ENCODE assay signal across 11 cellular contexts in the genomic region with DNA sequence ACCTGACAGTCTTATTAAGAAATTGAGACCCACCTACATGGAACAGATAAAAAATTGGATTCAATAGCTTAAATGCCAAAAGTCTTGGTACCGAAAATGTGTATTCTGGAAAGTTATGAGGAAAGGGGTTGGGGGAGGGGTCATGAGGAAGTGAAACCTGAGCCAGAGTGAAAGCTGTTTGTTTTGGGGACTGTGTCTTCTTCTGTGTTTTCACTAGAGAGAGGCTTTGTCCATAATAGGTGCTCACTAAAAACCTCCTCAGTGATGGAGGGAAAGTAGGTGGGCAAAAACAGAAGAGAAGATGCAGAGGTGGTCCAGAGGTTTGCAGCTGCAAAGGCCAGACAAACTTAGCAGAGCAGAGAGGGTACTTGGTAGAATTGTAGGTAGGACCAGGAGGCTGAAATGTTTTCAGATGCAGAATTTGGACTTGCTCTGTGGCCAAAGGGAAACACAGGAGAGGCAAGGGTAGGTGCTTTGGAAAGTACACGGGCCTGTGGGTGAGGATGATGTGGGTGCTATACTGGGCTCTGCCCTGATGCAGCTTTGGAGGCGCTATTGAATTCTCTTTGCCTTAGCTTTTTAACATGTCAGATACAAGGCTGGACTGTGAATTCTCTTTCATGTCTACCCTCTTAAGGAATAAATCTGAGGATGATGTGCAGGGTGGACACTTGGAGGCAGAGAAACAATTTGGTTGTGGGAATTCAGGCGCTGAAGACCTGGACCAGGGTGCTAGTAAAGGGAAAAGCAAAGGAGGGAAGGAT.
DNase-seq lines count a peak whose midpoint lies in the region; ATAC-seq and TF ChIP-seq lines count a peak whose summit lies in the region.
"Had no signal": no experiment of that assay in that cellular context is flagged by ENCODE, and none has a peak within 500 bp of the region (broad histone marks: within the 10 kb centered on the region; RNA-seq: fewer than 3 reads in every experiment).

No MANE protein-coding gene starts in this region.

- no peak overlapping the region for H3K23ac ChIP-seq in mesenchymal stem cell (ENCODE audit: low read length in 2 of 2)

- H3K36me3 ChIP-seq in DOHH2 (ENCODE audit: control insufficient read depth, low read length) (peaks cover 4% of the 10 kb centered on the region), SU-DHL-6 (ENCODE audit: low read length) (no peaks in the 10 kb centered on the region), liver (ENCODE audit: control insufficient read depth in 4 of 4, insufficient read depth in 3 of 4, low read depth in 1 of 4, low read length in 3 of 4) (no peaks in the 10 kb centered on the region), mesenchymal stem cell (ENCODE audit: control insufficient read depth in 1 of 2, insufficient read depth in 2 of 2, low read depth in 1 of 2, low read length in 2 of 2) (no peaks in the 10 kb centered on the region)
- H3K36me3 ChIP-seq: upper lobe of right lung had no signal

- no peak overlapping the region for H2AK5ac ChIP-seq in mesenchymal stem cell (ENCODE audit: low read length, severe bottlenecking)

- no peaks in the 10 kb centered on the region for H3K9me2 ChIP-seq in DOHH2 (replicated peaks; ENCODE audit: control insufficient read depth, low read length)
- H3K9me2 ChIP-seq in SU-DHL-6 (replicated peaks; ENCODE audit: insufficient read depth, low read length) = no peaks in the 10 kb centered on the region

- H2BK15ac ChIP-seq in mesenchymal stem cell (ENCODE audit: low read depth, poor library complexity, severe bottlenecking) = no peak overlapping the region

- H4K8ac ChIP-seq in mesenchymal stem cell (ENCODE audit: low read length) = no peak overlapping the region

- WGBS in liver = 91% methylated on average over 4 of the region's 4 CpGs
- 99% methylated on average over 3 of the region's 4 CpGs for WGBS in mesenchymal stem cell

- DNase-seq in HFFc6 = no peak
- no peak for DNase-seq in mesenchymal stem cell
- no peak for DNase-seq in glutamatergic neuron
- DNase-seq: NCI-H1694, upper lobe of right lung had no signal

- H3K9me3 ChIP-seq in DOHH2 (ENCODE audit: control insufficient read depth, insufficient read depth, low read length) = no peaks in the 10 kb centered on the region
- H3K9me3 ChIP-seq in SU-DHL-6 (ENCODE audit: insufficient read depth, low read length) = no peaks in the 10 kb centered on the region
- H3K9me3 ChIP-seq in liver (ENCODE audit: control insufficient read depth in 4 of 4, low read length in 3 of 4) = no peaks in the 10 kb centered on the region
- H3K9me3 ChIP-seq in mesenchymal stem cell (ENCODE audit: control insufficient read depth, low read length) = no peaks in the 10 kb centered on the region
- H3K9me3 ChIP-seq: upper lobe of right lung had no signal

- H3K4me3 ChIP-seq in DOHH2 (ENCODE audit: low read length) (0 out of 2 replicates have a peak overlapping the region, but pooled peaks have one; percentile 2), SU-DHL-6 (ENCODE audit: insufficient read depth, low read length, poor library complexity, severe bottlenecking) (no peak overlapping the region), liver (ENCODE audit: low read depth in 1 of 3, low read length in 3 of 3) (no peak overlapping the region), mesenchymal stem cell (ENCODE audit: insufficient read depth in 1 of 2, low read depth in 1 of 2, low read length in 2 of 2) (no peak overlapping the region)
- H3K4me3 ChIP-seq: upper lobe of right lung had no signal

- no peak overlapping the region for H2AFZ ChIP-seq in SU-DHL-6 (ENCODE audit: low read depth, low read length, severe bottlenecking)
- H2AFZ ChIP-seq in mesenchymal stem cell (ENCODE audit: low read depth, low read length) = no peak overlapping the region

- H4K20me1 ChIP-seq in DOHH2 (ENCODE audit: control insufficient read depth, insufficient read depth, low read depth, low read length) (no peaks in the 10 kb centered on the region), SU-DHL-6 (ENCODE audit: low read depth, low read length) (no peaks in the 10 kb centered on the region)

- TF ChIP-seq RAD21 in liver (IDR thresholded peaks at IDR 0.05) = peak; percentile 23 to 62

- H3K27me3 Mint-ChIP-seq in HFFc6 (ENCODE audit: insufficient read depth) (no peaks in the 10 kb centered on the region; the same call in 1 of the 2 replicates), glutamatergic neuron (ENCODE audit: unreplicated experiment) (no peaks in the 10 kb centered on the region)
- H3K27me3 Mint-ChIP-seq: T-cell had no signal

- H3K79me2 ChIP-seq in DOHH2 (ENCODE audit: control insufficient read depth, low read length) (no peaks in the 10 kb centered on the region), SU-DHL-6 (ENCODE audit: insufficient read depth, low read length) (peaks cover 10% of the 10 kb centered on the region; the same call in 1 of the 2 replicates)

- H3K27ac ChIP-seq in DOHH2 (ENCODE audit: low read depth, low read length) = peak overlapping the region; percentile 91
- H3K27ac ChIP-seq in SU-DHL-6 (ENCODE audit: low read depth, low read length) = peak overlapping the region; percentile 99
- H3K27ac ChIP-seq in liver (ENCODE audit: low read depth in 1 of 2, low read length in 2 of 2) = no peak overlapping the region
- no peak overlapping the region for H3K27ac ChIP-seq in mesenchymal stem cell (ENCODE audit: low read length, poor library complexity, severe bottlenecking)
- H3K27ac ChIP-seq: upper lobe of right lung had no signal

- H3K9me3 Mint-ChIP-seq in HFFc6 = no peaks in the 10 kb centered on the region
- no peaks in the 10 kb centered on the region for H3K9me3 Mint-ChIP-seq in glutamatergic neuron (ENCODE audit: unreplicated experiment)
- H3K9me3 Mint-ChIP-seq: T-cell had no signal

- no peak overlapping the region for H3K4me3 Mint-ChIP-seq in HFFc6
- no peak overlapping the region for H3K4me3 Mint-ChIP-seq in glutamatergic neuron (ENCODE audit: unreplicated experiment)
- H3K4me3 Mint-ChIP-seq: T-cell had no signal

- H3K27me3 ChIP-seq in DOHH2 (ENCODE audit: control insufficient read depth, low read length) = no peaks in the 10 kb centered on the region
- H3K27me3 ChIP-seq in SU-DHL-6 (ENCODE audit: low read length) = no peaks in the 10 kb centered on the region
- H3K27me3 ChIP-seq in liver (ENCODE audit: control insufficient read depth in 4 of 4, insufficient read depth in 4 of 4, low read length in 3 of 4) = no peaks in the 10 kb centered on the region
- H3K27me3 ChIP-seq in mesenchymal stem cell (ENCODE audit: control insufficient read depth in 1 of 2, insufficient read depth in 1 of 2, low read length in 2 of 2) = no peaks in the 10 kb centered on the region
- H3K27me3 ChIP-seq: upper lobe of right lung had no signal

- peaks cover 100% of the 10 kb centered on the region for H3K4me1 ChIP-seq in DOHH2 (ENCODE audit: control insufficient read depth, low read length)
- H3K4me1 ChIP-seq in liver (ENCODE audit: control insufficient read depth in 4 of 4, insufficient read depth in 4 of 4, low read length in 3 of 4) = peaks cover 0 to 12% (median 2%) of the 10 kb centered on the region in 4 donors
- H3K4me1 ChIP-seq in mesenchymal stem cell (ENCODE audit: control insufficient read depth, insufficient read depth, low read depth, low read length) = peaks cover 1% of the 10 kb centered on the region

- H2BK120ac ChIP-seq in mesenchymal stem cell (ENCODE audit: low read depth, low read length) = no peak overlapping the region

- no peak overlapping the region for H2BK12ac ChIP-seq in mesenchymal stem cell (ENCODE audit: low read length in 2 of 2)

- peaks cover 46% of the 10 kb centered on the region for H3F3A ChIP-seq in DOHH2 (ENCODE audit: control insufficient read depth, insufficient read depth)
- peaks cover 52% of the 10 kb centered on the region for H3F3A ChIP-seq in SU-DHL-6 (ENCODE audit: insufficient read depth)

- no peak overlapping the region for H3K18ac ChIP-seq in mesenchymal stem cell (ENCODE audit: low read depth in 1 of 2, low read length in 2 of 2)

- H4K91ac ChIP-seq in mesenchymal stem cell (ENCODE audit: low read length) = no peak overlapping the region

- no peak overlapping the region for H2BK5ac ChIP-seq in mesenchymal stem cell (ENCODE audit: low read depth, low read length, poor library complexity, severe bottlenecking)

- no peak overlapping the region for H3K4ac ChIP-seq in mesenchymal stem cell (ENCODE audit: low read depth in 1 of 2, low read length in 2 of 2)

- H3K4me2 ChIP-seq in DOHH2 (ENCODE audit: low read length) = peak overlapping the region; percentile 66
- peak overlapping the region; percentile 60 for H3K4me2 ChIP-seq in SU-DHL-6 (ENCODE audit: low read depth, low read length, poor library complexity, severe bottlenecking)
- H3K4me2 ChIP-seq in mesenchymal stem cell (ENCODE audit: low read length, poor library complexity, severe bottlenecking) = no peak overlapping the region

- H3K14ac ChIP-seq in mesenchymal stem cell (ENCODE audit: low read length in 2 of 2) = no peak overlapping the region

- peak; percentile 49 for TF ChIP-seq CTCF in DOHH2 (IDR thresholded peaks at IDR 0.05; ENCODE audit: low read depth, low read length, poor library complexity, severe bottlenecking)
- peak; percentile 33 for TF ChIP-seq CTCF in HFFc6 (IDR thresholded peaks at IDR 0.05)
- peak; percentile 22 for TF ChIP-seq CTCF in SU-DHL-6 (IDR thresholded peaks at IDR 0.05; ENCODE audit: insufficient read depth, low read length, poor library complexity, severe bottlenecking)
- TF ChIP-seq CTCF in liver (IDR thresholded peaks at IDR 0.05; ENCODE audit: low read depth, low read length, missing input control) = peak; percentile 14
- TF ChIP-seq CTCF in glutamatergic neuron (IDR thresholded peaks at IDR 0.05; ENCODE audit: partially characterized antibody, unreplicated experiment) = no peak

- ATAC-seq in GM18519 (IDR thresholded peaks at IDR 0.05; ENCODE audit: low FRiP score, unreplicated experiment) = no peak
- ATAC-seq in HG03432 (IDR thresholded peaks at IDR 0.05; ENCODE audit: unreplicated experiment) = no peak
- ATAC-seq: upper lobe of right lung had no signal

- peak overlapping the region; percentile 20; the same call in 1 of the 2 replicates for H3K9ac ChIP-seq in SU-DHL-6 (ENCODE audit: low read length)
- no peak overlapping the region for H3K9ac ChIP-seq in liver (ENCODE audit: low read depth in 1 of 2, low read length in 2 of 2)
- no peak overlapping the region for H3K9ac ChIP-seq in mesenchymal stem cell (ENCODE audit: low read length)

- H3K79me1 ChIP-seq in mesenchymal stem cell (replicated peaks; ENCODE audit: low read length, poor library complexity, severe bottlenecking) = no peaks in the 10 kb centered on the region

- H3K27ac Mint-ChIP-seq in HFFc6 (no peak overlapping the region), glutamatergic neuron (ENCODE audit: unreplicated experiment) (no peak overlapping the region)
- H3K27ac Mint-ChIP-seq: T-cell had no signal

- no peaks in the 10 kb centered on the region for H3K4me1 Mint-ChIP-seq in HFFc6 (ENCODE audit: low read depth)
- H3K4me1 Mint-ChIP-seq in glutamatergic neuron (ENCODE audit: low read depth, unreplicated experiment) = no peaks in the 10 kb centered on the region

- H3K36me3 Mint-ChIP-seq in HFFc6 (ENCODE audit: low read depth) (no peaks in the 10 kb centered on the region), glutamatergic neuron (ENCODE audit: unreplicated experiment) (no peaks in the 10 kb centered on the region)
- H3K36me3 Mint-ChIP-seq: T-cell had no signal

Comparison
In these comparisons a context has a peak if more than half of its experiments do, and no peak if none do; other contexts are left out.
1. H3K27ac ChIP-seq: peak in DOHH2 (single experiment) and SU-DHL-6 (single experiment); none in liver (0 of 2) and mesenchymal stem cell (single experiment).